ENCODE assay signal across 26 cellular contexts in genomic region chrX:73069365-73070035, GRCh38. TPM values are rescaled to one million over a fixed set of nuclear protein-coding genes. Genes with fewer than 3 reads are reported as not detected.
"Had no signal": no experiment of that assay in that cellular context is flagged by ENCODE, and none has a peak within 500 bp of the region (broad histone marks: within the 10 kb centered on the region; RNA-seq: fewer than 3 reads in every experiment).

No MANE protein-coding gene starts in this region.

- DNase-seq: Kasumi-1, MM.1S, NCI-H1092 treated with DMSO at 0.1 percent for 48 hours, NCI-H1436, NCI-H187, NCI-H2029, NCI-H2081 treated with DMSO at 0.1 percent for 48 hours, NCI-H2171, NCI-H226, NCI-H446, NCI-H510A, NCI-H524 treated with DMSO at 0.1 percent for 48 hours, NCI-H69, NCI-H774, Right ventricle myocardium superior, RPMI8226, SIG-M5 had no signal

- H3K4me3 Mint-ChIP-seq: IgD-negative memory B cell had no signal

- ATAC-seq: K562 had no signal

- H3K27ac ChIP-seq: HL-60, KMS-11, SJSA1, SK-N-MC had no signal

- H3K27ac Mint-ChIP-seq: IgD-negative memory B cell had no signal

- H3K36me3 Mint-ChIP-seq: IgD-negative memory B cell had no signal

- H3K4me1 Mint-ChIP-seq: IgD-negative memory B cell had no signal

- H3K9me3 ChIP-seq: SJSA1 had no signal

- H3K9ac ChIP-seq: KMS-11 had no signal

- H3K4me1 ChIP-seq: SJSA1 had no signal

- H3K4me3 ChIP-seq: K562, SJSA1, SK-N-MC had no signal

- FAIRE-seq: HTR-8/SVneo, K562, RCC 7860 had no signal

- H3K36me3 ChIP-seq: SJSA1 had no signal

RNA-seq across cellular contexts. Expression of gene PABPC1L2A, which starts 9.8 kb away (rescaled TPM):
- total RNA-seq: K562, M059J, Right ventricle myocardium superior, SJSA1 had no signal
- polyA plus RNA-seq: IgD-negative memory B cell, K562 had no signal
